In genomic region chr11:34240150-34240494, GRCh38 we compare ENCODE assay signal across 16 cellular contexts.
"Had no signal": no experiment of that assay in that cellular context is flagged by ENCODE, and none has a peak within 500 bp of the region (broad histone marks: within the 10 kb centered on the region; RNA-seq: fewer than 3 reads in every experiment).

No MANE protein-coding gene starts in this region.

- ATAC-seq: left cardiac atrium, lower lobe of right lung, right cardiac atrium had no signal

- H3K36me3 Mint-ChIP-seq: activated naive CD8-positive, alpha-beta T cell treated with anti-CD3 and anti-CD28 coated beads, Interleukin-2, amount 10 ng/mL, durations not matched to agents 7 days and 5 days; naive B cell had no signal

- H3K4me3 Mint-ChIP-seq: activated naive CD8-positive, alpha-beta T cell treated with anti-CD3 and anti-CD28 coated beads, Interleukin-2, amount 10 ng/mL, durations not matched to agents 7 days and 5 days; immature natural killer cell; naive B cell had no signal

- H3K27me3 ChIP-seq: breast epithelium, esophagus squamous epithelium had no signal

- H3K4me3 ChIP-seq: breast epithelium, esophagus squamous epithelium, lower lobe of right lung had no signal

- H3K27ac Mint-ChIP-seq: activated naive CD8-positive, alpha-beta T cell treated with anti-CD3 and anti-CD28 coated beads, Interleukin-2, amount 10 ng/mL, durations not matched to agents 7 days and 5 days; immature natural killer cell had no signal

- H3K9me3 Mint-ChIP-seq: activated naive CD8-positive, alpha-beta T cell treated with anti-CD3 and anti-CD28 coated beads, Interleukin-2, amount 10 ng/mL, durations not matched to agents 7 days and 5 days; immature natural killer cell had no signal

- H3K36me3 ChIP-seq: breast epithelium, esophagus squamous epithelium, lower lobe of right lung had no signal

- H3K4me1 ChIP-seq: breast epithelium had no signal

- H3K9me3 ChIP-seq: breast epithelium, esophagus squamous epithelium, lower lobe of right lung had no signal

- DNase-seq: activated gamma-delta T cell; activated naive CD8-positive, alpha-beta T cell treated with anti-CD3 and anti-CD28 coated beads, Interleukin-2, amount 10 ng/mL, durations not matched to agents 7 days and 5 days; aorta; esophagus squamous epithelium; foreskin fibroblast; glutamatergic neuron; immature natural killer cell; left cardiac atrium; lower lobe of right lung; midbrain; naive B cell; nucleus accumbens; right cardiac atrium; stimulated activated naive CD4-positive, alpha-beta T cell; T-helper 9 cell had no signal

- H3K27ac ChIP-seq: breast epithelium, esophagus squamous epithelium, lower lobe of right lung had no signal
